8 cellular contexts compared by ENCODE assay signal in the genomic region with DNA sequence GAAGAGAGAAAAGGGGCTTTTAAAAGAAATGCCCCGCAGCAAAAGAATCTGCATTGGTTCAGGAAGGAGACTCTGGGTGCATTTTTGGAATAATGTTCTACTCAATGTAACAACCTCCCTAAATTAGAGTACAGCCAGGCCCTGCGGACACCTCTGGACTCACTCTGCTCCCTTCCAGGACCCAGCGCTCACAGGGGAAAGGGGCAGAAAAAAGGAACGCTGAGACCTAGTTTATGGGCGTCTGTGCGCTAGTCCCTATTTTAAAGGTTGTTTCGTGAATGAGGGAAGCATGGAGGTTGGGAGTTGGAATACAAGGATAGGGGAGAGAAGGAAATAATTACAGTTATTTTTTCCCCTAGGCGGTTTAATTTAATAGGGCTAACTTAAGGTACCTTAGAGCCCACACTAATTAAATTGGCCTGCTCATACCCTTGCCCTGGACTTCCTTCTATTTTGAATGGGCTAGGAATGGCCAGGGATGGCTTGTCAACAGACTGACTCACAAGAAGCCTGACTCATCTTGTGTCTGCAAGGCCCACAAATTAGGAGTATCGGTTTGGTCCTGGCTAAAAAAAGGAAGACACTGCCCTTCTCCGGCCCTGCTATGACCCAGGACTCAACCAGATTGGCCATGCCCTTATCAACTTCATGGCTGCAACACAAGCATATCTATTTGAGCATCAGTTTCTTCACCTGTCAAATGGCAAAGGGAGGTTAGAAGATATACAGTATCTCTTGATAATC. TPM values are rescaled to one million over a fixed set of nuclear protein-coding genes. Genes with fewer than 3 reads are reported as not detected.
DNase-seq lines count a peak whose midpoint lies in the region; ATAC-seq and TF ChIP-seq lines count a peak whose summit lies in the region.

No MANE protein-coding gene starts in this region.

- peak overlapping the region; percentile 73 for H3K4me3 ChIP-seq in HUES48 (ENCODE audit: low read depth, low read length)
- peak overlapping the region; percentile 67 for H3K4me3 ChIP-seq in iPS-18a (ENCODE audit: low read length)
- no peak overlapping the region for H3K4me3 ChIP-seq in skin epidermis

- no peaks in the 10 kb centered on the region for H3K27me3 ChIP-seq in CD4-positive, alpha-beta T cell (ENCODE audit: control insufficient read depth, insufficient read depth, low read length)
- H3K27me3 ChIP-seq in HUES48 (ENCODE audit: control insufficient read depth, insufficient read depth, low read length): no peaks in the 10 kb centered on the region
- H3K27me3 ChIP-seq in iPS-18a (ENCODE audit: control insufficient read depth, insufficient read depth, low read length): no peaks in the 10 kb centered on the region

- peak overlapping the region; percentile 97 for H3K4me3 Mint-ChIP-seq in CD4-positive, alpha-beta T cell
- peak overlapping the region; percentile 91 for H3K4me3 Mint-ChIP-seq in activated naive CD8-positive, alpha-beta T cell treated with anti-CD3 and anti-CD28 coated beads, Interleukin-2, amount 10 ng/mL, durations not matched to agents 7 days and 5 days

- H3K9ac ChIP-seq in HUES48 (ENCODE audit: low read depth, low read length): peak overlapping the region; percentile 72
- peak overlapping the region; percentile 83 for H3K9ac ChIP-seq in iPS-18a (ENCODE audit: low read length)

- no peaks in the 10 kb centered on the region for H3K9me3 Mint-ChIP-seq in CD4-positive, alpha-beta T cell
- no peaks in the 10 kb centered on the region for H3K9me3 Mint-ChIP-seq in activated naive CD8-positive, alpha-beta T cell treated with anti-CD3 and anti-CD28 coated beads, Interleukin-2, amount 10 ng/mL, durations not matched to agents 7 days and 5 days

- peaks cover 65% of the 10 kb centered on the region for H3K4me1 Mint-ChIP-seq in CD4-positive, alpha-beta T cell (ENCODE audit: low read depth)
- H3K4me1 Mint-ChIP-seq in activated naive CD8-positive, alpha-beta T cell treated with anti-CD3 and anti-CD28 coated beads, Interleukin-2, amount 10 ng/mL, durations not matched to agents 7 days and 5 days: peaks cover 57% of the 10 kb centered on the region

- H3K27ac ChIP-seq in CD4-positive, alpha-beta T cell (ENCODE audit: low read depth, low read length): no peak overlapping the region
- peak overlapping the region; percentile 99 for H3K27ac ChIP-seq in HUES48 (ENCODE audit: low read depth, low read length)
- peak overlapping the region; percentile 95 for H3K27ac ChIP-seq in iPS-18a (ENCODE audit: low read length)
- peak overlapping the region in 19 of 21 experiments; percentile 18 to 99 (median 86) for H3K27ac ChIP-seq in skin epidermis

- POLR2A ChIA-PET in CD4-positive, alpha-beta T cell (lab: Charles Lee): interaction anchor here (0.6 to 2.5 kb wide), 20 partner anchors 11 to 518 kb away, joined by 3 to 138 read pairs (median 6); partner anchors contain the start of genes CYB5RL, IFT25, LRRC42 and MRPL37
- POLR2A ChIA-PET in activated naive CD8-positive, alpha-beta T cell treated with anti-CD3 and anti-CD28 coated beads, Interleukin-2, amount 10 ng/mL, durations not matched to agents 7 days and 5 days (lab: Charles Lee): interaction anchor here (0.5 to 4.8 kb wide), 10 partner anchors 49 to 355 kb away, joined by 3 to 92 read pairs (median 6); partner anchors contain the start of genes CYB5RL, MRPL37, TCEANC2 and TMEM59

- H3K9me3 ChIP-seq in CD4-positive, alpha-beta T cell (ENCODE audit: control insufficient read depth, low read length): no peaks in the 10 kb centered on the region
- H3K9me3 ChIP-seq in HUES48 (ENCODE audit: control insufficient read depth, insufficient read depth, low read length): no peaks in the 10 kb centered on the region
- no peaks in the 10 kb centered on the region for H3K9me3 ChIP-seq in iPS-18a (ENCODE audit: control insufficient read depth, low read depth, low read length)

- H3K36me3 Mint-ChIP-seq in CD4-positive, alpha-beta T cell (ENCODE audit: low read depth): peaks cover 20% of the 10 kb centered on the region
- peaks cover 18% of the 10 kb centered on the region for H3K36me3 Mint-ChIP-seq in activated naive CD8-positive, alpha-beta T cell treated with anti-CD3 and anti-CD28 coated beads, Interleukin-2, amount 10 ng/mL, durations not matched to agents 7 days and 5 days

- no peaks in the 10 kb centered on the region for H3K27me3 Mint-ChIP-seq in CD4-positive, alpha-beta T cell
- H3K27me3 Mint-ChIP-seq in activated naive CD8-positive, alpha-beta T cell treated with anti-CD3 and anti-CD28 coated beads, Interleukin-2, amount 10 ng/mL, durations not matched to agents 7 days and 5 days: no peaks in the 10 kb centered on the region

- CTCF ChIA-PET in CD4-positive, alpha-beta T cell (lab: Charles Lee): interaction anchor here (1.3 to 2.3 kb wide), 4 partner anchors 76 to 96 kb away, joined by 3 to 26 read pairs (median 7); no protein-coding TSS in a partner anchor

- ATAC-seq in CD4-positive, alpha-beta T cell (ENCODE audit: poor library complexity): no peak
- no peak for ATAC-seq in activated naive CD8-positive, alpha-beta T cell treated with anti-CD3 and anti-CD28 coated beads, Interleukin-2, amount 10 ng/mL, durations not matched to agents 7 days and 5 days (ENCODE audit: low read depth)
- no peak for ATAC-seq in GM19023 (IDR thresholded peaks at IDR 0.05; ENCODE audit: unreplicated experiment)
- no peak for ATAC-seq in HG03108 (IDR thresholded peaks at IDR 0.05; ENCODE audit: unreplicated experiment)
- ATAC-seq in GM19324 (IDR thresholded peaks at IDR 0.05; ENCODE audit: low FRiP score, unreplicated experiment): no peak

- TF ChIP-seq CTCF in CD4-positive, alpha-beta T cell (IDR thresholded peaks at IDR 0.05): no peak

- DNase-seq in CD4-positive, alpha-beta T cell: no peak
- no peak for DNase-seq in activated naive CD8-positive, alpha-beta T cell treated with anti-CD3 and anti-CD28 coated beads, Interleukin-2, amount 10 ng/mL, durations not matched to agents 7 days and 5 days

- peak overlapping the region; percentile 92 for H3K27ac Mint-ChIP-seq in CD4-positive, alpha-beta T cell
- peak overlapping the region; percentile 82 for H3K27ac Mint-ChIP-seq in activated naive CD8-positive, alpha-beta T cell treated with anti-CD3 and anti-CD28 coated beads, Interleukin-2, amount 10 ng/mL, durations not matched to agents 7 days and 5 days

- H3K4me1 ChIP-seq in HUES48 (ENCODE audit: control insufficient read depth, insufficient read depth, low read length): peaks cover 40% of the 10 kb centered on the region
- peaks cover 35% of the 10 kb centered on the region for H3K4me1 ChIP-seq in iPS-18a (ENCODE audit: control insufficient read depth, low read depth, low read length)

- H3K36me3 ChIP-seq in HUES48 (ENCODE audit: control insufficient read depth, insufficient read depth, low read length) (peaks cover 5% of the 10 kb centered on the region), iPS-18a (ENCODE audit: control insufficient read depth, low read depth, low read length) (peaks cover 6% of the 10 kb centered on the region)

- intact Hi-C loops in CD4-positive, alpha-beta T cell (cut with DNase I, micrococcal nuclease): loop anchor here (1.0 to 10.0 kb wide), 12 partner anchors 51 to 571 kb away; partner anchors contain the start of genes TCEANC2 (in 2 of the 2), TMEM59 (in 2 of the 2), CYB5RL (in 1 of the 2) and MRPL37 (in 1 of the 2)

RNA-seq across cellular contexts. Expression of gene SSBP3, which starts 1.9 kb away (rescaled TPM):
- total RNA-seq in CD4-positive, alpha-beta T cell: 10 to 100 TPM; 50.6 to 52.4 TPM
- 100 to 1,000 TPM; 109 to 126 TPM for total RNA-seq in activated naive CD8-positive, alpha-beta T cell treated with anti-CD3 and anti-CD28 coated beads, Interleukin-2, amount 10 ng/mL, durations not matched to agents 7 days and 5 days

Comparison
In these comparisons a context has a peak if more than half of its experiments do, and no peak if none do; other contexts are left out.
1. H3K4me3 ChIP-seq: peak in HUES48 (single experiment) and iPS-18a (single experiment); none in skin epidermis (0 of 7).